Comparison of ENCODE assay signal across 7 cellular contexts in genomic region chr9:94166237-94167054, GRCh38.
DNase-seq lines count a peak whose midpoint lies in the region; ATAC-seq, FAIRE-seq and TF ChIP-seq lines count a peak whose summit lies in the region.

No MANE protein-coding gene starts in this region.

- peak overlapping the region; percentile 99 for H3K27ac ChIP-seq in hepatocyte

- peak overlapping the region; percentile 35 for H2AFZ ChIP-seq in hepatocyte

- no peaks in the 10 kb centered on the region for H3K36me3 ChIP-seq in hepatocyte (replicated peaks; ENCODE audit: insufficient read depth, low read depth)

- H3K4me3 ChIP-seq in astrocyte of the cerebellum (ENCODE audit: low read depth, low read length) (peak overlapping the region; percentile 57), hepatocyte (peak overlapping the region; percentile 87)

- peaks cover 44% of the 10 kb centered on the region for H3K79me2 ChIP-seq in hepatocyte

- no peaks in the 10 kb centered on the region for H3K9me2 ChIP-seq in hepatocyte (replicated peaks; ENCODE audit: insufficient read depth)

- WGBS in hepatocyte (ENCODE audit: low lambda C conversion rate, missing lambda C conversion rate): 2% methylated on average over 51 of the region's 100 CpGs

- ATAC-seq in HG02973 (IDR thresholded peaks at IDR 0.05; ENCODE audit: unreplicated experiment): peak; percentile 58

- in situ Hi-C loops in astrocyte of the cerebellum (cut with HindIII; ENCODE audit: low sequenced_read_pairs): no loop called here

- no peaks in the 10 kb centered on the region for H3K9me3 ChIP-seq in hepatocyte (ENCODE audit: low read depth)

- TF ChIP-seq CTCF in astrocyte of the cerebellum (IDR thresholded peaks at IDR 0.05; ENCODE audit: low read depth, low read length, missing control alignments) (no peak), hepatocyte (IDR thresholded peaks at IDR 0.05; ENCODE audit: poor library complexity) (peak; percentile 3)

- peak overlapping the region; percentile 85 for H3K4me2 ChIP-seq in hepatocyte

- peaks cover 44% of the 10 kb centered on the region for H4K20me1 ChIP-seq in hepatocyte (ENCODE audit: insufficient read depth, poor library complexity, severe bottlenecking)

- DNase-seq in GM18507 (ENCODE audit: extremely low spot score, insufficient read length, low read depth): peak; percentile 84
- peak; percentile 97 for DNase-seq in NCI-H1930 (lab: John Stamatoyannopoulos, UW)
- DNase-seq in T-helper 22 cell (ENCODE audit: low read depth): peak; percentile 93
- DNase-seq in astrocyte of the cerebellum (ENCODE audit: low read depth): peak; percentile 99
- peak; percentile 100 for DNase-seq in hepatocyte (ENCODE audit: low spot score)
- DNase-seq in renal cortical epithelial cell (ENCODE audit: low read depth): peak; percentile 96

- peaks cover 25% of the 10 kb centered on the region for H3K4me1 ChIP-seq in hepatocyte (ENCODE audit: insufficient read depth)

- FAIRE-seq in GM18507 (lab: Jason Lieb, UNC): peak; percentile 93

- no peaks in the 10 kb centered on the region for H3K27me3 ChIP-seq in hepatocyte

Comparison
In these comparisons a context has a peak if more than half of its experiments do, and no peak if none do; other contexts are left out.
1. Peak in every context shown above with its lines: DNase-seq, ATAC-seq, H3K4me3 ChIP-seq and H3K27ac ChIP-seq.